Comparison of ENCODE assay signal across 22 cellular contexts in the genomic region with DNA sequence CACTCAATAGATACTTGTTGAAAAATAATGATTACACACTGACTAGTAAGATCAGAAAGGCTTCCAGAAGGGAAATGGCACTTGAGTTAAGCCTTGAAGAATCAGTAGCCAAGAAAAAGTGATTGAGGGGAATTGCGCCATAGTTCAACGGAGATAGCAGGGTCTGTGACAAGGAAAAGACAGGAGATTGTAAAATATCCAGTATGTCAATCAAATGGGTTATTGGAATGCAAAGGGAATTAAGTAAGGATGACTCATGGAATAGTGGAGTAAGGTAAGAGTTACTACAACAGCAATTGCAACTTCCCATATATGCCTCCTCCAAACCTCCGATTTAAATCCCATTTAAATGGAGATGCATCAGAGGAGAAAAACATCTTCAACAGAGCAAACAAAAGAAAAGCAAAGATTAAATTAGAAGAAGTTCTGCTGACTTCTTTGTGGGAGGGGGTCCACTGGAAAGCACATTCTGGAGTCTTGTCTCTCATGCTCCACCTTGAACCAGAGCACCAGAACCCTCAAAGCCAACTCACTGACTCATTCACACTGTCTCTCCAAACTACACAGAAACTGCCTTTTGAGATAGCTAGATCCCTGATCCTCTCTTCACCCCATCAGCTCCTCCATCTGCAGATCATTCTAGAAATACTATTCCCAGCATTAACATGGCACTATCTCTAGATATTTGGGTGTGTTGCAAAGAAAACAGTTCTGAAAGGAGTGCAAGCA.
"Had no signal": no experiment of that assay in that cellular context is flagged by ENCODE, and none has a peak within 500 bp of the region (broad histone marks: within the 10 kb centered on the region; RNA-seq: fewer than 3 reads in every experiment).

No MANE protein-coding gene starts in this region.

- FAIRE-seq: islet of Langerhans, small intestine had no signal

- H3K27me3 ChIP-seq: esophagus muscularis mucosa, heart right ventricle, right atrium auricular region, tibial nerve, uterus had no signal

- H3K36me3 ChIP-seq: esophagus muscularis mucosa, heart right ventricle, right atrium auricular region, tibial nerve, uterus had no signal

- ATAC-seq: activated CD8-positive, alpha-beta memory T cell treated with anti-CD3 and anti-CD28 coated beads, Interleukin-2, amount 10 ng/mL, durations not matched to agents 7 days and 5 days; activated naive CD8-positive, alpha-beta T cell treated with anti-CD3 and anti-CD28 coated beads, Interleukin-2, amount 50 U/mL, for 24 hours; heart right ventricle; left colon had no signal

- DNase-seq: activated B cell treated with CpG ODN at 0.5 μM for 24 hours; activated CD4-positive, alpha-beta memory T cell treated with anti-CD3 and anti-CD28 coated beads, Interleukin-2, amount 10 ng/mL, durations not matched to agents 7 days and 5 days; activated CD4-positive, alpha-beta T cell treated with anti-CD3 and anti-CD28 coated beads for 48 hours; activated CD8-positive, alpha-beta memory T cell treated with anti-CD3 and anti-CD28 coated beads, Interleukin-2, amount 10 ng/mL, durations not matched to agents 7 days and 5 days; activated naive CD4-positive, alpha-beta T cell treated with anti-CD3 and anti-CD28 coated beads, Interleukin-2, amount 10 ng/mL, durations not matched to agents 7 days and 5 days; activated naive CD8-positive, alpha-beta T cell treated with anti-CD3 and anti-CD28 coated beads, Interleukin-2, amount 50 U/mL, for 24 hours; aorta; effector CD8-positive, alpha-beta T cell; heart right ventricle; left colon; nephron progenitor cell; occipital lobe; small intestine; stimulated activated CD4-positive, alpha-beta T cell treated with anti-CD3 and anti-CD28 coated beads, Interleukin-15, amount 100 ng/mL, for 24 hours; stimulated activated CD4-positive, alpha-beta T cell treated with anti-CD3 and anti-CD28 coated beads, Interleukin-2, amount 100 ng/mL, for 48 hours; SW 1271; uterus had no signal

- H3K4me3 ChIP-seq: esophagus muscularis mucosa, heart right ventricle, lung, right atrium auricular region, tibial nerve, uterus had no signal

- H3K27ac ChIP-seq: esophagus muscularis mucosa, heart right ventricle, right atrium auricular region, tibial nerve, uterus had no signal

- H3K9me3 ChIP-seq: esophagus muscularis mucosa, heart right ventricle, right atrium auricular region, tibial nerve, uterus had no signal

- H3K4me1 ChIP-seq: esophagus muscularis mucosa, heart right ventricle, right atrium auricular region, tibial nerve, uterus had no signal
